28 cellular contexts compared by ENCODE assay signal in the genomic region with DNA sequence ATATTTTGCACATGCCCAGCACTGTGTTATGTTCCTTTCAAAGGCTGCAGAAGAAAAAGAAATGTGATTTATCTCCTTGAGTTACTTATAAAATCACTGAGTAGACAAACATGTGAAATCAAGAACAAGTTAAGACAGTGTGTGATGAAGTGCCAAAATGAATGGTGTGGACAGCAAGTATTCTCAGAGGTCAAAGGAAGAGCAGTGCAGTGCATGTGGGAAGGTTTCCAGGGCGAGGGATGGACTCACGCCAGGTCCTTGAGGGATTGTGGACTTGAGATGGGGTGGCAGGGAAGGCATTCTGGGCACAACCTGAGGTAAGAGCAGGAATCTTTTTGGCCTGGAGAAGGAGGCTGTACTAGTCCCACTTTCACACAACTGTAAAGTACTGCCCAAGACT.
A peak's percentile ranks its signal among the peaks of the same experiment; 100 is the strongest.
DNase-seq lines count a peak whose midpoint lies in the region; ATAC-seq and TF ChIP-seq lines count a peak whose summit lies in the region.
"Had no signal": no experiment of that assay in that cellular context is flagged by ENCODE, and none has a peak within 500 bp of the region (broad histone marks: within the 10 kb centered on the region; RNA-seq: fewer than 3 reads in every experiment).

No MANE protein-coding gene starts in this region.

- intact Hi-C loops in Right ventricle myocardium inferior (cut with DNase I), result no loop called here
- intact Hi-C loops in left lung (cut with DNase I), result no loop called here

- TF ChIP-seq CTCF in right atrium auricular region (IDR thresholded peaks at IDR 0.05) (no peak), chondrocyte (IDR thresholded peaks at IDR 0.05) (no peak), left lung (IDR thresholded peaks at IDR 0.05) (no peak)

- H3K9me3 Mint-ChIP-seq in chondrocyte (ENCODE audit: low read depth) (no peaks in the 10 kb centered on the region), immature natural killer cell (no peaks in the 10 kb centered on the region)
- H3K9me3 Mint-ChIP-seq: CD8-positive, alpha-beta T cell; natural killer cell had no signal

- H3K27me3 Mint-ChIP-seq in chondrocyte (ENCODE audit: low read depth) (no peaks in the 10 kb centered on the region), immature natural killer cell (ENCODE audit: low read depth in 3 of 3) (peaks cover 0 to 2% (median 0%) of the 10 kb centered on the region in 3 donors)
- H3K27me3 Mint-ChIP-seq: activated CD4-positive, alpha-beta T cell treated with anti-CD3 and anti-CD28 coated beads, Interleukin-2, amount 10 ng/mL, durations not matched to agents 24 days and 14 days; T-helper 17 cell had no signal

- H3K4me3 Mint-ChIP-seq in chondrocyte (ENCODE audit: unreplicated experiment) (no peak overlapping the region), immature natural killer cell (peak overlapping the region in 2 of 5 donors; percentile 12 to 23)
- H3K4me3 Mint-ChIP-seq: activated CD4-positive, alpha-beta T cell treated with anti-CD3 and anti-CD28 coated beads, Interleukin-2, amount 10 ng/mL, durations not matched to agents 24 days and 14 days; CD8-positive, alpha-beta T cell; natural killer cell; T-helper 17 cell had no signal

- H3K4me1 Mint-ChIP-seq in chondrocyte (ENCODE audit: low read depth), result peaks cover 27% of the 10 kb centered on the region
- H3K4me1 Mint-ChIP-seq in immature natural killer cell, result peaks cover 13 to 14% of the 10 kb centered on the region in 2 donors
- H3K4me1 Mint-ChIP-seq: activated CD4-positive, alpha-beta T cell treated with anti-CD3 and anti-CD28 coated beads, Interleukin-2, amount 10 ng/mL, durations not matched to agents 24 days and 14 days; T-helper 17 cell had no signal

- H3K9me3 ChIP-seq in right atrium auricular region (no peaks in the 10 kb centered on the region), left lung (no peaks in the 10 kb centered on the region)
- H3K9me3 ChIP-seq: Peyer's patch, right lobe of liver, stomach, tibial nerve had no signal

- H3K36me3 Mint-ChIP-seq in chondrocyte (ENCODE audit: low read depth) (peaks cover 11% of the 10 kb centered on the region), immature natural killer cell (peaks cover 9 to 25% (median 25%) of the 10 kb centered on the region in 3 donors)

- no peak overlapping the region for H3K27ac ChIP-seq in right atrium auricular region
- H3K27ac ChIP-seq in left lung, result no peak overlapping the region
- H3K27ac ChIP-seq: epithelial cell of prostate, foreskin keratinocyte, hepatocyte, Peyer's patch, right lobe of liver, stomach, tibial nerve had no signal

- H3K27me3 ChIP-seq in right atrium auricular region (no peaks in the 10 kb centered on the region), left lung (no peaks in the 10 kb centered on the region)
- H3K27me3 ChIP-seq: foreskin keratinocyte, hepatocyte, Peyer's patch, right lobe of liver, stomach, tibial nerve had no signal

- H3K4me1 ChIP-seq in right atrium auricular region (no peaks in the 10 kb centered on the region), left lung (no peaks in the 10 kb centered on the region)
- H3K4me1 ChIP-seq: foreskin keratinocyte, Peyer's patch, right lobe of liver, tibial nerve had no signal

- DNase-seq in Right ventricle myocardium inferior (ENCODE audit: missing footprints) (no peak), right atrium auricular region (ENCODE audit: low spot score) (no peak), chondrocyte (ENCODE audit: low spot score) (no peak), left lung (peak in 1 of 2 donors; percentile 41), DMS53 treated with DMSO at 0.1 percent for 48 hours (lab: John Stamatoyannopoulos, UW; ENCODE audit: unreplicated experiment) (no peak), immature natural killer cell (no peak), KBM-7 (no peak)
- DNase-seq in stimulated activated CD4-positive, alpha-beta T cell treated with anti-CD3 and anti-CD28 coated beads, Interleukin-4, amount 100 ng/mL, for 1 hour, result no peak
- DNase-seq: activated CD4-positive, alpha-beta T cell treated with anti-CD3 and anti-CD28 coated beads, Interleukin-2, amount 10 ng/mL, durations not matched to agents 24 days and 14 days; activated naive CD4-positive, alpha-beta T cell treated with Interleukin-2 at 50 U/mL for 16 hours; activated T-cell treated with anti-CD3 and anti-CD28 coated beads, Interleukin-2, amount 50 U/mL, for 48 hours; AML-193; CD8-positive, alpha-beta T cell; cerebellar nuclear complex; DMS153; foreskin keratinocyte; KG1; midbrain; MV-4-11; natural killer cell; NCI-H524 treated with DMSO at 0.1 percent for 48 hours; Peyer's patch; right lobe of liver; stomach; T-helper 17 cell had no signal

- ATAC-seq in Right ventricle myocardium inferior, result peak; percentile 54
- ATAC-seq in left lung, result peak; percentile 56
- ATAC-seq: CD8-positive, alpha-beta T cell; foreskin keratinocyte; natural killer cell; right lobe of liver; T-helper 17 cell had no signal

- H3K27ac Mint-ChIP-seq in chondrocyte (ENCODE audit: unreplicated experiment) (peak overlapping the region; percentile 9), immature natural killer cell (peak overlapping the region in 2 of 6 donors; percentile 0 to 46)
- H3K27ac Mint-ChIP-seq: activated CD4-positive, alpha-beta T cell treated with anti-CD3 and anti-CD28 coated beads, Interleukin-2, amount 10 ng/mL, durations not matched to agents 24 days and 14 days; CD8-positive, alpha-beta T cell; T-helper 17 cell had no signal

- H3K4me3 ChIP-seq in right atrium auricular region (no peak overlapping the region), left lung (no peak overlapping the region)
- H3K4me3 ChIP-seq: hepatocyte, Peyer's patch, right lobe of liver, stomach, tibial nerve had no signal

- peaks cover 25% of the 10 kb centered on the region for H3K36me3 ChIP-seq in right atrium auricular region
- H3K36me3 ChIP-seq in left lung, result peaks cover 0 to 32% of the 10 kb centered on the region in 2 donors
- H3K36me3 ChIP-seq: Peyer's patch, right lobe of liver had no signal

- in situ Hi-C loops in KBM-7 (cut with MboI; ENCODE audit: low pct_unique_long_range_greater_than_20kb, low sequenced_read_pairs), result no loop called here
